In genomic region chrX:13545731-13546130, GRCh38 we compare ENCODE assay signal across 20 cellular contexts. TPM values are rescaled to one million over a fixed set of nuclear protein-coding genes. Genes with fewer than 3 reads are reported as not detected.
"Had no signal": no experiment of that assay in that cellular context is flagged by ENCODE, and none has a peak within 500 bp of the region (broad histone marks: within the 10 kb centered on the region; RNA-seq: fewer than 3 reads in every experiment).

No MANE protein-coding gene starts in this region.

- H3K4me3 ChIP-seq: body of pancreas, breast epithelium had no signal

- H3K36me3 ChIP-seq: breast epithelium had no signal

- DNase-seq: activated CD4-positive, alpha-beta T cell treated with anti-CD3 and anti-CD28 coated beads, Interleukin-2, amount 10 ng/mL, durations not matched to agents 24 days and 14 days; activated CD4-positive, alpha-beta T cell treated with anti-CD3 and anti-CD28 coated beads, Interleukin-2, amount 50 U/mL, for 4 hours; activated CD8-positive, alpha-beta T cell treated with anti-CD3 and anti-CD28 coated beads for 36 hours; activated gamma-delta T cell; activated naive CD4-positive, alpha-beta T cell treated with Interleukin-2 at 50 U/mL for 16 hours; activated naive CD8-positive, alpha-beta T cell treated with anti-CD3 and anti-CD28 coated beads, Interleukin-2, amount 10 ng/mL, durations not matched to agents 7 days and 5 days; activated T-cell treated with anti-CD3 and anti-CD28 coated beads, Interleukin-2, amount 50 U/mL, for 1 hour; activated T-cell treated with anti-CD3 and anti-CD28 coated beads, Interleukin-2, amount 50 U/mL, for 72 hours; NCI-H1436 treated with DMSO at 0.1 percent for 48 hours; NCI-H1694 treated with DMSO at 0.1 percent for 48 hours; NCI-H510A; SHP77 treated with DMSO at 0.1 percent for 48 hours; T-cell; T-helper 2 cell; T1000 had no signal

- H3K27ac ChIP-seq: body of pancreas, breast epithelium had no signal

- H3K27me3 ChIP-seq: body of pancreas had no signal

- H3K9me3 ChIP-seq: body of pancreas, breast epithelium had no signal

- H3K4me1 ChIP-seq: body of pancreas, breast epithelium had no signal

RNA-seq across cellular contexts. Expression of gene EGFL6, which starts 23.7 kb away (rescaled TPM):
- total RNA-seq: body of pancreas, MCF 10A, RPMI7951, SK-MEL-5 had no signal
